20 cellular contexts compared by ENCODE assay signal in genomic region chr12:127388985-127389384, GRCh38.
"Had no signal": no experiment of that assay in that cellular context is flagged by ENCODE, and none has a peak within 500 bp of the region (broad histone marks: within the 10 kb centered on the region; RNA-seq: fewer than 3 reads in every experiment).

No MANE protein-coding gene starts in this region.

- H3K4me2 ChIP-seq: smooth muscle cell had no signal

- H3K27ac ChIP-seq: esophagus muscularis mucosa, heart left ventricle, neutrophil, right atrium auricular region, transverse colon had no signal

- H3K4me3 Mint-ChIP-seq: activated T-cell treated with anti-CD3 and anti-CD28 coated beads, Interleukin-2, amount 50 U/mL, for 24 hours; naive thymus-derived CD4-positive, alpha-beta T cell; stimulated activated naive B cell treated with anti-CD40 and anti-IgM and Interleukin-4, amounts not matched to agents 10 μg/mL and 1 μg/mL and 100 μg/mL, for 72 hours; T-helper 17 cell had no signal

- H3K36me3 ChIP-seq: esophagus muscularis mucosa, heart left ventricle, neutrophil, right atrium auricular region, transverse colon had no signal

- H3K9me3 Mint-ChIP-seq: activated naive CD4-positive, alpha-beta T cell treated with anti-CD3 and anti-CD28 coated beads, Interleukin-2, amount 50 U/mL, for 72 hours; activated T-cell treated with anti-CD3 and anti-CD28 coated beads, Interleukin-2, amount 50 U/mL, for 24 hours had no signal

- H3K27me3 Mint-ChIP-seq: stimulated activated naive B cell treated with anti-CD40 and anti-IgM and Interleukin-4, amounts not matched to agents 10 μg/mL and 1 μg/mL and 100 μg/mL, for 72 hours had no signal

- ATAC-seq: activated naive CD4-positive, alpha-beta T cell treated with anti-CD3 and anti-CD28 coated beads, Interleukin-2, amount 50 U/mL, for 72 hours; heart left ventricle; left ventricle myocardium superior; naive thymus-derived CD4-positive, alpha-beta T cell; stimulated activated naive B cell treated with anti-CD40 and anti-IgM and Interleukin-4, amounts not matched to agents 10 μg/mL and 1 μg/mL and 100 μg/mL, for 72 hours; T-helper 17 cell had no signal

- H3K9me3 ChIP-seq: esophagus muscularis mucosa, heart left ventricle, neutrophil, right atrium auricular region, transverse colon had no signal

- H3K27ac Mint-ChIP-seq: activated naive CD4-positive, alpha-beta T cell treated with anti-CD3 and anti-CD28 coated beads, Interleukin-2, amount 50 U/mL, for 72 hours; activated T-cell treated with anti-CD3 and anti-CD28 coated beads, Interleukin-2, amount 50 U/mL, for 24 hours; naive thymus-derived CD4-positive, alpha-beta T cell; stimulated activated naive B cell treated with anti-CD40 and anti-IgM and Interleukin-4, amounts not matched to agents 10 μg/mL and 1 μg/mL and 100 μg/mL, for 72 hours; T-helper 17 cell had no signal

- H3K27me3 ChIP-seq: neutrophil, right atrium auricular region had no signal

- H3K4me3 ChIP-seq: esophagus muscularis mucosa, heart left ventricle, right atrium auricular region, smooth muscle cell, transverse colon had no signal

- DNase-seq: activated CD4-positive, alpha-beta T cell treated with anti-CD3 and anti-CD28 coated beads, Interleukin-2, amount 50 U/mL, for 4 hours; activated CD4-positive, CD25-positive, alpha-beta regulatory T cell treated with anti-CD3 and anti-CD28 coated beads, Interleukin-2, amount 50 U/mL, for 72 hours; activated effector memory CD4-positive, alpha-beta T cell treated with anti-CD3 and anti-CD28 coated beads, Interleukin-2, amount 50 U/mL, for 16 hours; activated T-cell treated with anti-CD3 and anti-CD28 coated beads, Interleukin-2, amount 50 U/mL, for 24 hours; amniotic stem cell; heart left ventricle; islet precursor cell; left ventricle myocardium superior; naive thymus-derived CD4-positive, alpha-beta T cell; stimulated activated naive B cell treated with anti-CD40 and anti-IgM and Interleukin-4, amounts not matched to agents 10 μg/mL and 1 μg/mL and 100 μg/mL, for 72 hours; substantia nigra; T-helper 17 cell; transverse colon had no signal

- FAIRE-seq: bronchial epithelial cell, endometrium had no signal

- H3K4me1 Mint-ChIP-seq: naive thymus-derived CD4-positive, alpha-beta T cell; stimulated activated naive B cell treated with anti-CD40 and anti-IgM and Interleukin-4, amounts not matched to agents 10 μg/mL and 1 μg/mL and 100 μg/mL, for 72 hours; T-helper 17 cell had no signal

- H3K36me3 Mint-ChIP-seq: activated naive CD4-positive, alpha-beta T cell treated with anti-CD3 and anti-CD28 coated beads, Interleukin-2, amount 50 U/mL, for 72 hours; naive thymus-derived CD4-positive, alpha-beta T cell; stimulated activated naive B cell treated with anti-CD40 and anti-IgM and Interleukin-4, amounts not matched to agents 10 μg/mL and 1 μg/mL and 100 μg/mL, for 72 hours had no signal

- H3K4me1 ChIP-seq: heart left ventricle, right atrium auricular region, transverse colon had no signal
